In the genomic region with DNA sequence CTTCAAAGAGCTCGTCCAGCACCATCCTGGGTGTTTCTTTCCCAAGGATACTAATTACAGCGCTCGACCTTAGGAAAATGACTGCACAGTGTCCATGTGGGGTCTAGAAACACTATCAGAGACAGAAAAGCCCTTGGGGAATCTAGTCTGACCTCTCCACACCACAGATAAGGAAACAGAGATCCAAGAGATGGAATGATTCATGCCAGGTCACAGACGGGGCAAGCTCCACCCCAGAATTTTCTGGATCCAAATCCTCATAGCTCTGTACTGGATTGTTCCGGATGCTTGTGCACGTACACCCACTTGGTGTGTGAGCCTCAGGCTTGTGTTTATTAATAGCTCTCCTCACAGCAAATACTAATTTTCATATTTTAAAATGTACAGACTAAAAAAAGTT, we compare ENCODE assay signal across 10 cellular contexts. TPM values are rescaled to one million over a fixed set of nuclear protein-coding genes. Genes with fewer than 3 reads are reported as not detected.
DNase-seq lines count a peak whose midpoint lies in the region; ATAC-seq and TF ChIP-seq lines count a peak whose summit lies in the region.
"Had no signal": no experiment of that assay in that cellular context is flagged by ENCODE, and none has a peak within 500 bp of the region (broad histone marks: within the 10 kb centered on the region; RNA-seq: fewer than 3 reads in every experiment).

No MANE protein-coding gene starts in this region.

- H3F3A ChIP-seq in GM23248 (ENCODE audit: insufficient read depth) = peaks cover 60% of the 10 kb centered on the region

- peaks cover 34 to 38% of the 10 kb centered on the region in 2 donors for H3K4me1 Mint-ChIP-seq in stimulated activated naive B cell treated with anti-CD40 and anti-IgM and Interleukin-4, amounts not matched to agents 10 μg/mL and 1 μg/mL and 100 μg/mL, for 72 hours
- no peaks in the 10 kb centered on the region for H3K4me1 Mint-ChIP-seq in T-cell

- peak overlapping the region; percentile 32; the same call in 1 of the 2 replicates for H3K9ac ChIP-seq in GM23248

- no peak overlapping the region for H2AFZ ChIP-seq in GM23248

- CTCF ChIA-PET in T-cell (lab: Charles Lee) = interaction anchor here in 1 of 2 donors (1.0 to 1.3 kb wide), 2 partner anchors 11 to 172 kb away, joined by 3 read pairs; a partner anchor contains a TSS

- H3K9me3 Mint-ChIP-seq in stimulated activated naive B cell treated with anti-CD40 and anti-IgM and Interleukin-4, amounts not matched to agents 10 μg/mL and 1 μg/mL and 100 μg/mL, for 72 hours = no peaks in the 10 kb centered on the region
- H3K9me3 Mint-ChIP-seq in T-cell = no peaks in the 10 kb centered on the region

- peak; percentile 79 for DNase-seq in GM23248
- peak; percentile 72 for DNase-seq in brain microvascular endothelial cell
- DNase-seq in iris pigment epithelial cell (ENCODE audit: low read depth) = peak; percentile 85
- DNase-seq in stimulated activated naive B cell treated with anti-CD40 and anti-IgM and Interleukin-4, amounts not matched to agents 10 μg/mL and 1 μg/mL and 100 μg/mL, for 72 hours = no peak
- DNase-seq in stimulated activated CD8-positive, alpha-beta memory T cell treated with anti-CD3 and anti-CD28 coated beads, Interleukin-4, amount 100 ng/mL, for 48 hours = no peak
- DNase-seq in stimulated activated CD4-positive, alpha-beta T cell treated with anti-CD3 and anti-CD28 coated beads, Interleukin-15, amount 100 ng/mL, for 24 hours = no peak
- no peak for DNase-seq in NCI-H748 treated with DMSO at 0.1 percent for 48 hours (lab: John Stamatoyannopoulos, UW)
- DNase-seq in T-cell = no peak
- DNase-seq: activated CD8-positive, alpha-beta memory T cell treated with anti-CD3 and anti-CD28 coated beads for 24 hours; amniotic stem cell had no signal

- H3K27me3 ChIP-seq in GM23248 (replicated peaks; ENCODE audit: insufficient read depth) = no peaks in the 10 kb centered on the region
- H3K27me3 ChIP-seq in brain microvascular endothelial cell (replicated peaks) = no peaks in the 10 kb centered on the region

- H4K20me1 ChIP-seq in GM23248 (ENCODE audit: insufficient read depth) = no peaks in the 10 kb centered on the region

- 25 to 32% methylated on average over 6 of the region's 6 CpGs for WGBS in GM23248 (ENCODE audit: low coverage in 1 of 2, low lambda C conversion rate in 2 of 2, missing lambda C conversion rate in 2 of 2), 2 experiments

- TF ChIP-seq CTCF in brain microvascular endothelial cell (IDR thresholded peaks at IDR 0.05; ENCODE audit: low read depth, low read length, missing control alignments) = no peak

- POLR2A ChIA-PET in T-cell (lab: Charles Lee) = interaction anchor here in 1 of 2 donors (0.7 kb wide), 1 partner anchor 8 kb away, joined by 3 read pairs; no protein-coding TSS in a partner anchor

- no peaks in the 10 kb centered on the region for H3K9me3 ChIP-seq in GM23248 (ENCODE audit: low read depth)

- H3K79me2 ChIP-seq in GM23248 (ENCODE audit: insufficient read depth) = peaks cover 57% of the 10 kb centered on the region

- no peaks in the 10 kb centered on the region for H3K9me2 ChIP-seq in GM23248 (ENCODE audit: insufficient read depth)

- H3K4me2 ChIP-seq in GM23248 (ENCODE audit: unreplicated experiment) = peak overlapping the region; percentile 60

- no peaks in the 10 kb centered on the region for H3K36me3 ChIP-seq in GM23248 (ENCODE audit: low read depth)
- no peaks in the 10 kb centered on the region for H3K36me3 ChIP-seq in brain microvascular endothelial cell (replicated peaks)

- in situ Hi-C loops in GM23248 (cut with MboI) = no loop called here
- in situ Hi-C loops in brain microvascular endothelial cell (cut with HindIII; ENCODE audit: low pct_ligation_motif_present, low sequenced_read_pairs) = loop anchor here (10.0 kb wide), 1 partner anchor 172 kb away; no protein-coding TSS in a partner anchor

- no peak overlapping the region for H3K4me3 Mint-ChIP-seq in stimulated activated naive B cell treated with anti-CD40 and anti-IgM and Interleukin-4, amounts not matched to agents 10 μg/mL and 1 μg/mL and 100 μg/mL, for 72 hours
- H3K4me3 Mint-ChIP-seq in T-cell = no peak overlapping the region

- no peak for ATAC-seq in stimulated activated naive B cell treated with anti-CD40 and anti-IgM and Interleukin-4, amounts not matched to agents 10 μg/mL and 1 μg/mL and 100 μg/mL, for 72 hours (replicated peaks)
- no peak for ATAC-seq in T-cell (replicated peaks in 1 of 4)

- peaks cover 0 to 8% of the 10 kb centered on the region in 2 donors for H3K27me3 Mint-ChIP-seq in stimulated activated naive B cell treated with anti-CD40 and anti-IgM and Interleukin-4, amounts not matched to agents 10 μg/mL and 1 μg/mL and 100 μg/mL, for 72 hours
- peaks cover 4 to 9% of the 10 kb centered on the region in 2 donors for H3K27me3 Mint-ChIP-seq in T-cell

- peak overlapping the region; percentile 47 for H3K27ac Mint-ChIP-seq in stimulated activated naive B cell treated with anti-CD40 and anti-IgM and Interleukin-4, amounts not matched to agents 10 μg/mL and 1 μg/mL and 100 μg/mL, for 72 hours
- no peak overlapping the region for H3K27ac Mint-ChIP-seq in T-cell

- H3K27ac ChIP-seq in GM23248 (peak overlapping the region; percentile 78), brain microvascular endothelial cell (peak overlapping the region; percentile 50)

- H3K4me3 ChIP-seq in GM23248 = peak overlapping the region; percentile 21; the same call in 1 of the 2 replicates
- no peak overlapping the region for H3K4me3 ChIP-seq in brain microvascular endothelial cell (ENCODE audit: low read depth, low read length)

- H3K4me1 ChIP-seq in GM23248 (ENCODE audit: insufficient read depth) = peaks cover 90% of the 10 kb centered on the region

- H3K36me3 Mint-ChIP-seq in stimulated activated naive B cell treated with anti-CD40 and anti-IgM and Interleukin-4, amounts not matched to agents 10 μg/mL and 1 μg/mL and 100 μg/mL, for 72 hours = peaks cover 23 to 67% of the 10 kb centered on the region in 2 donors
- no peaks in the 10 kb centered on the region for H3K36me3 Mint-ChIP-seq in T-cell

RNA-seq across cellular contexts. Expression of a gene that starts 11.3 kb away (rescaled TPM):
- 9.9 and 12.4 TPM in 2 replicates for total RNA-seq in GM23248 (2014; rRNA removed; shearing (Covaris generic))
- polyA plus RNA-seq in GM23248 (2016; fragmentation: Nextera tagmentation; extraction: Ambion mirVana) = 8.4 and 8.7 TPM in 2 replicates
- under 1 TPM; 0.50 to 0.93 (median 0.82) TPM for total RNA-seq in T-cell

Comparison
In these comparisons a context has a peak if more than half of its experiments do, and no peak if none do; other contexts are left out.
1. DNase-seq: peak in GM23248 (single experiment), brain microvascular endothelial cell (single experiment) and iris pigment epithelial cell (single experiment); none in stimulated activated naive B cell treated with anti-CD40 and anti-IgM and Interleukin-4, amounts not matched to agents 10 μg/mL and 1 μg/mL and 100 μg/mL, for 72 hours (single experiment), stimulated activated CD8-positive, alpha-beta memory T cell treated with anti-CD3 and anti-CD28 coated beads, Interleukin-4, amount 100 ng/mL, for 48 hours (single experiment), stimulated activated CD4-positive, alpha-beta T cell treated with anti-CD3 and anti-CD28 coated beads, Interleukin-15, amount 100 ng/mL, for 24 hours (single experiment), NCI-H748 treated with DMSO at 0.1 percent for 48 hours (single experiment) and T-cell (0 of 34).